24 cellular contexts compared by ENCODE assay signal in genomic region chr10:111392910-111393309, GRCh38.
"Had no signal": no experiment of that assay in that cellular context is flagged by ENCODE, and none has a peak within 500 bp of the region (broad histone marks: within the 10 kb centered on the region; RNA-seq: fewer than 3 reads in every experiment).

No MANE protein-coding gene starts in this region.

- H3K36me3 ChIP-seq: ascending aorta, stomach had no signal

- H3K27me3 ChIP-seq: ascending aorta, stomach, testis had no signal

- H3K9me3 ChIP-seq: ascending aorta, stomach, testis had no signal

- H3K27ac Mint-ChIP-seq: activated CD4-positive, alpha-beta T cell treated with anti-CD3 and anti-CD28 coated beads, Interleukin-2, amount 10 ng/mL, durations not matched to agents 7 days and 5 days; activated CD8-positive, alpha-beta T cell treated with anti-CD3 and anti-CD28 coated beads, Interleukin-2, amount 10 ng/mL, durations not matched to agents 7 days and 5 days; activated naive CD4-positive, alpha-beta T cell treated with anti-CD3 and anti-CD28 coated beads, Interleukin-2, amount 10 ng/mL, durations not matched to agents 7 days and 5 days; immature natural killer cell; memory B cell; naive thymus-derived CD8-positive, alpha-beta T cell; stimulated activated effector memory CD8-positive, alpha-beta T cell treated with anti-CD3 and anti-CD28 coated beads, Interleukin-12 subunit alpha, Interleukin-12 subunit beta, amount 100 ng/mL, for 72 hours; T-helper 1 cell treated with Interleukin-12 subunit alpha and Interleukin-12 subunit beta and Interleukin-4 antibody, amounts not matched to agents 30 μg/mL and 1 μg/mL, for 36 hours; type B pancreatic cell had no signal

- H3K27me3 Mint-ChIP-seq: activated naive CD4-positive, alpha-beta T cell treated with anti-CD3 and anti-CD28 coated beads, Interleukin-2, amount 10 ng/mL, durations not matched to agents 7 days and 5 days had no signal

- H3K4me3 Mint-ChIP-seq: activated CD4-positive, alpha-beta T cell treated with anti-CD3 and anti-CD28 coated beads, Interleukin-2, amount 10 ng/mL, durations not matched to agents 7 days and 5 days; activated CD8-positive, alpha-beta T cell treated with anti-CD3 and anti-CD28 coated beads, Interleukin-2, amount 10 ng/mL, durations not matched to agents 7 days and 5 days; activated naive CD4-positive, alpha-beta T cell treated with anti-CD3 and anti-CD28 coated beads, Interleukin-2, amount 10 ng/mL, durations not matched to agents 7 days and 5 days; immature natural killer cell; memory B cell; naive thymus-derived CD8-positive, alpha-beta T cell; stimulated activated effector memory CD8-positive, alpha-beta T cell treated with anti-CD3 and anti-CD28 coated beads, Interleukin-12 subunit alpha, Interleukin-12 subunit beta, amount 100 ng/mL, for 72 hours; T-helper 1 cell treated with Interleukin-12 subunit alpha and Interleukin-12 subunit beta and Interleukin-4 antibody, amounts not matched to agents 30 μg/mL and 1 μg/mL, for 36 hours; type B pancreatic cell had no signal

- H3K27ac ChIP-seq: ascending aorta, stomach, testis had no signal

- H3K4me1 Mint-ChIP-seq: activated CD4-positive, alpha-beta T cell treated with anti-CD3 and anti-CD28 coated beads, Interleukin-2, amount 10 ng/mL, durations not matched to agents 7 days and 5 days; activated naive CD4-positive, alpha-beta T cell treated with anti-CD3 and anti-CD28 coated beads, Interleukin-2, amount 10 ng/mL, durations not matched to agents 7 days and 5 days; immature natural killer cell; memory B cell; naive thymus-derived CD8-positive, alpha-beta T cell; stimulated activated effector memory CD8-positive, alpha-beta T cell treated with anti-CD3 and anti-CD28 coated beads, Interleukin-12 subunit alpha, Interleukin-12 subunit beta, amount 100 ng/mL, for 72 hours had no signal

- H3K36me3 Mint-ChIP-seq: activated naive CD4-positive, alpha-beta T cell treated with anti-CD3 and anti-CD28 coated beads, Interleukin-2, amount 10 ng/mL, durations not matched to agents 7 days and 5 days; immature natural killer cell; memory B cell; naive thymus-derived CD8-positive, alpha-beta T cell; stimulated activated effector memory CD8-positive, alpha-beta T cell treated with anti-CD3 and anti-CD28 coated beads, Interleukin-12 subunit alpha, Interleukin-12 subunit beta, amount 100 ng/mL, for 72 hours; type B pancreatic cell had no signal

- H3K9me3 Mint-ChIP-seq: activated CD4-positive, alpha-beta T cell treated with anti-CD3 and anti-CD28 coated beads, Interleukin-2, amount 10 ng/mL, durations not matched to agents 7 days and 5 days; activated naive CD4-positive, alpha-beta T cell treated with anti-CD3 and anti-CD28 coated beads, Interleukin-2, amount 10 ng/mL, durations not matched to agents 7 days and 5 days; memory B cell; stimulated activated effector memory CD8-positive, alpha-beta T cell treated with anti-CD3 and anti-CD28 coated beads, Interleukin-12 subunit alpha, Interleukin-12 subunit beta, amount 100 ng/mL, for 72 hours; T-helper 1 cell treated with Interleukin-12 subunit alpha and Interleukin-12 subunit beta and Interleukin-4 antibody, amounts not matched to agents 30 μg/mL and 1 μg/mL, for 36 hours; type B pancreatic cell had no signal

- DNase-seq: activated CD4-positive, alpha-beta T cell treated with anti-CD3 and anti-CD28 coated beads, Interleukin-2, amount 10 ng/mL, durations not matched to agents 7 days and 5 days; activated CD8-positive, alpha-beta T cell treated with anti-CD3 and anti-CD28 coated beads, Interleukin-2, amount 10 ng/mL, durations not matched to agents 7 days and 5 days; activated effector memory CD4-positive, alpha-beta T cell treated with Interleukin-2 at 50 U/mL for 16 hours; activated naive CD4-positive, alpha-beta T cell treated with anti-CD3 and anti-CD28 coated beads, Interleukin-2, amount 10 ng/mL, durations not matched to agents 7 days and 5 days; activated T-cell treated with anti-CD3 and anti-CD28 coated beads, Interleukin-2, amount 50 U/mL, for 48 hours; cerebellar nuclear complex; effector CD4-positive, alpha-beta T cell; immature natural killer cell; kidney glomerular epithelial cell; left ventricle myocardium superior; naive thymus-derived CD8-positive, alpha-beta T cell; posterior cingulate gyrus; retina; stimulated activated CD4-positive, alpha-beta T cell treated with anti-CD3 and anti-CD28 coated beads, Interleukin-4, amount 100 ng/mL, for 1 hour; stomach; testis had no signal

- H3K4me1 ChIP-seq: stomach, testis had no signal

- ATAC-seq: activated CD4-positive, CD25-positive, alpha-beta regulatory T cell treated with anti-CD3 and anti-CD28 coated beads, Interleukin-2, amount 50 U/mL, for 24 hours; activated CD8-positive, alpha-beta T cell treated with anti-CD3 and anti-CD28 coated beads, Interleukin-2, amount 10 ng/mL, durations not matched to agents 7 days and 5 days; esophagus mucosa; left ventricle myocardium superior; naive thymus-derived CD8-positive, alpha-beta T cell; stimulated activated effector memory CD8-positive, alpha-beta T cell treated with anti-CD3 and anti-CD28 coated beads, Interleukin-12 subunit alpha, Interleukin-12 subunit beta, amount 100 ng/mL, for 72 hours had no signal

- H3K4me3 ChIP-seq: ascending aorta, skin epidermis, stomach, testis had no signal
